ENCODE assay signal across 8 cellular contexts in the genomic region with DNA sequence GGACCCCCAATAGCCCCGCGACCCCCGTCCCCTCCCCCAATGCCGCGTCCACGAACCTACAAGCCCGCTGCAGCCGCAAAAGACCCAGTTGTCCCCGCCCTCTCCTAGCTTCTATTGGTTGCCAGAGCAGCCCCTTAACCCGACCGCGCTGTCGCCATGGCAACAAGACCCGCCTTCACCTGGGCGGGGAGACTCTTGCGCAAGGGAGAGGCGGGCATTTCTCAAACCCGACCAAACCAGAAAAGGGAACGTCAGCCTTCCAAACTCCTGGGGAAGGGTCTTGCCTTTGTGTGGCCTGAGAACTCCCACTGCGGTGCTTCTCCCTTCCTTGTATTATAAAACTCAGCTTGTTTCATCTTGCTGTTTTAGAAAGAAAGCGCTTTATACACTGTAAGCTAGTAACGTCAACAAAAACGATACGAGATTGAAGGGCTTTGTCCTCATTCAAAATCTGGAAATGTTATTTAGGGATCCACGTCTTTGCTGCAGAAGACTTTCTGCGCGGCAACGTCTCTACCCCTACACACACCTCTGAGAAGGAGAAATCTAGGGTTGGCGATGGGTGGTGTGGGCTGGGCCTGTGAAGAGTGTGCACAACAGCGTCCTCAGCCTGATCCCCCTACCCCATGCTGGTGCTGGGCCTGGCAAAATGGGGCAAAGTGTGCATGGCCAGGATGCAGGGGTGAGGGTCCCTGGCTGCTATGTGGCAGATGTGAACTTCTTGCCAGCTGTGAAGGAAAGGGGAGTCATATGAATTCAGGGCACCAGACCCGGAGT. TPM values are rescaled to one million over a fixed set of nuclear protein-coding genes. Genes with fewer than 3 reads are reported as not detected.
DNase-seq lines count a peak whose midpoint lies in the region; ATAC-seq and TF ChIP-seq lines count a peak whose summit lies in the region.

A gene (minus strand): TSS at position 86 of the 777 bp plus-strand sequence. CDS start 551 bp downstream, outside the sequence.

- H3K4me3 ChIP-seq in GM08714 (ENCODE audit: low read length): peak within 1 kb of the TSS; percentile 70
- peak within 1 kb of the TSS; percentile 73 for H3K4me3 ChIP-seq in SU-DHL-6 (ENCODE audit: insufficient read depth, low read length, poor library complexity, severe bottlenecking)
- H3K4me3 ChIP-seq in osteoblast (ENCODE audit: insufficient read depth, low read length): peak within 1 kb of the TSS; percentile 91
- peak within 1 kb of the TSS; percentile 91 to 97 for H3K4me3 ChIP-seq in testis

- intact Hi-C loops in testis (cut with DNase I; ENCODE audit: low total_unique reads): no loop called here

- H3K4me2 ChIP-seq in SU-DHL-6 (ENCODE audit: low read depth, low read length, poor library complexity, severe bottlenecking): peak within 1 kb of the TSS; percentile 72
- peak within 1 kb of the TSS; percentile 96 for H3K4me2 ChIP-seq in osteoblast (ENCODE audit: insufficient read depth, low read length)

- H4K20me1 ChIP-seq in SU-DHL-6 (ENCODE audit: low read depth, low read length) (no peaks in the 10 kb centered on the region), osteoblast (ENCODE audit: insufficient read depth, low read length) (peaks cover 2% of the 10 kb centered on the region)

- H3K4me1 ChIP-seq in osteoblast (ENCODE audit: insufficient read depth, low read length): peaks cover 13% of the 10 kb centered on the region
- H3K4me1 ChIP-seq in testis: peaks cover 16% of the 10 kb centered on the region

- H2AFZ ChIP-seq in SU-DHL-6 (ENCODE audit: low read depth, low read length, severe bottlenecking) (peak within 1 kb of the TSS; percentile 87), osteoblast (ENCODE audit: low read length) (peak within 1 kb of the TSS; percentile 99)

- H3K9ac ChIP-seq in SU-DHL-6 (ENCODE audit: low read length): peak within 1 kb of the TSS; percentile 67

- H3K36me3 ChIP-seq in SU-DHL-6 (ENCODE audit: low read length) (no peaks in the 10 kb centered on the region), osteoblast (ENCODE audit: insufficient read depth, low read length) (peaks cover 23% of the 10 kb centered on the region), testis (ENCODE audit: low read depth, missing control alignments) (no peaks in the 10 kb centered on the region)

- peaks cover 10% of the 10 kb centered on the region for H3K27me3 Mint-ChIP-seq in activated naive CD8-positive, alpha-beta T cell treated with anti-CD3 and anti-CD28 coated beads for 36 hours
- peaks cover 6% of the 10 kb centered on the region for H3K27me3 Mint-ChIP-seq in glutamatergic neuron (ENCODE audit: unreplicated experiment)

- H3K27ac ChIP-seq in SU-DHL-6 (ENCODE audit: low read depth, low read length) (no peak within 1 kb of the TSS), osteoblast (ENCODE audit: low read depth, low read length) (peak within 1 kb of the TSS; percentile 88), testis (peak within 1 kb of the TSS; percentile 73 to 91)

- 5 to 7% methylated on average over 19 to 31 of the region's 31 CpGs for WGBS in testis, 2 donors

- H3K9me2 ChIP-seq in SU-DHL-6 (replicated peaks; ENCODE audit: insufficient read depth, low read length): no peaks in the 10 kb centered on the region

- peak within 1 kb of the TSS; percentile 80 for H3K27ac Mint-ChIP-seq in activated naive CD8-positive, alpha-beta T cell treated with anti-CD3 and anti-CD28 coated beads for 36 hours
- peak within 1 kb of the TSS; percentile 98 for H3K27ac Mint-ChIP-seq in glutamatergic neuron (ENCODE audit: unreplicated experiment)

- H3K9me3 ChIP-seq in SU-DHL-6 (ENCODE audit: insufficient read depth, low read length) (no peaks in the 10 kb centered on the region), osteoblast (ENCODE audit: low read depth, low read length) (no peaks in the 10 kb centered on the region), testis (no peaks in the 10 kb centered on the region)

- no peak for TF ChIP-seq CTCF in SU-DHL-6 (IDR thresholded peaks at IDR 0.05; ENCODE audit: insufficient read depth, low read length, poor library complexity, severe bottlenecking)
- no peak for TF ChIP-seq CTCF in glutamatergic neuron (IDR thresholded peaks at IDR 0.05; ENCODE audit: partially characterized antibody, unreplicated experiment)
- no peak for TF ChIP-seq CTCF in osteoblast (IDR thresholded peaks at IDR 0.05; ENCODE audit: extremely low read depth, low read depth, low read length)
- TF ChIP-seq CTCF in testis (IDR thresholded peaks at IDR 0.05): no peak

- no peaks in the 10 kb centered on the region for H3K79me2 ChIP-seq in SU-DHL-6 (ENCODE audit: insufficient read depth, low read length)
- H3K79me2 ChIP-seq in osteoblast (ENCODE audit: insufficient read depth, low read length): peaks cover 9% of the 10 kb centered on the region

- peak; percentile 96 for ATAC-seq in HG02763 (IDR thresholded peaks at IDR 0.05; ENCODE audit: unreplicated experiment)

- H3K4me3 Mint-ChIP-seq in activated naive CD8-positive, alpha-beta T cell treated with anti-CD3 and anti-CD28 coated beads for 36 hours: peak within 1 kb of the TSS; percentile 85
- H3K4me3 Mint-ChIP-seq in glutamatergic neuron (ENCODE audit: unreplicated experiment): peak within 1 kb of the TSS; percentile 96

- H3K9me3 Mint-ChIP-seq in activated naive CD8-positive, alpha-beta T cell treated with anti-CD3 and anti-CD28 coated beads for 36 hours: no peaks in the 10 kb centered on the region
- H3K9me3 Mint-ChIP-seq in glutamatergic neuron (ENCODE audit: unreplicated experiment): peaks cover 4% of the 10 kb centered on the region

- H3K27me3 ChIP-seq in SU-DHL-6 (ENCODE audit: low read length): no peaks in the 10 kb centered on the region
- peaks cover 16% of the 10 kb centered on the region for H3K27me3 ChIP-seq in osteoblast (ENCODE audit: insufficient read depth, low read length)
- H3K27me3 ChIP-seq in testis: no peaks in the 10 kb centered on the region

- H3K36me3 Mint-ChIP-seq in activated naive CD8-positive, alpha-beta T cell treated with anti-CD3 and anti-CD28 coated beads for 36 hours: peaks cover 7% of the 10 kb centered on the region
- peaks cover 19% of the 10 kb centered on the region for H3K36me3 Mint-ChIP-seq in glutamatergic neuron (ENCODE audit: unreplicated experiment)

- DNase-seq in NCI-H1417 (lab: John Stamatoyannopoulos, UW): peak; percentile 91 to 98 (median 95)
- DNase-seq in activated naive CD8-positive, alpha-beta T cell treated with anti-CD3 and anti-CD28 coated beads for 36 hours: peak; percentile 96
- DNase-seq in glutamatergic neuron: peak; percentile 100
- peak; percentile 99 for DNase-seq in osteoblast (ENCODE audit: insufficient read length, low spot score, missing footprints)
- peak; percentile 99 for DNase-seq in testis

- TF ChIP-seq POLR2A in testis (IDR thresholded peaks at IDR 0.05): no peak

- peaks cover 17% of the 10 kb centered on the region for H3K4me1 Mint-ChIP-seq in activated naive CD8-positive, alpha-beta T cell treated with anti-CD3 and anti-CD28 coated beads for 36 hours
- peaks cover 10% of the 10 kb centered on the region for H3K4me1 Mint-ChIP-seq in glutamatergic neuron (ENCODE audit: low read depth, unreplicated experiment)

- no peaks in the 10 kb centered on the region for H3F3A ChIP-seq in SU-DHL-6 (ENCODE audit: insufficient read depth)

RNA-seq across cellular contexts. Expression of the gene that starts here (rescaled TPM):
- total RNA-seq in activated naive CD8-positive, alpha-beta T cell treated with anti-CD3 and anti-CD28 coated beads for 36 hours: 10 to 100 TPM; 28.2 to 29.8 TPM
- total RNA-seq in glutamatergic neuron (ENCODE audit: unreplicated experiment): 80.2 TPM
- total RNA-seq in osteoblast: 38.9 and 45.6 TPM in 2 replicates
- total RNA-seq in testis: 100 to 1,000 TPM; 101 to 134 TPM
- 124 TPM for polyA plus RNA-seq in testis (ENCODE audit: insufficient read depth, low read depth, low replicate concordance)
